In the genomic region with DNA sequence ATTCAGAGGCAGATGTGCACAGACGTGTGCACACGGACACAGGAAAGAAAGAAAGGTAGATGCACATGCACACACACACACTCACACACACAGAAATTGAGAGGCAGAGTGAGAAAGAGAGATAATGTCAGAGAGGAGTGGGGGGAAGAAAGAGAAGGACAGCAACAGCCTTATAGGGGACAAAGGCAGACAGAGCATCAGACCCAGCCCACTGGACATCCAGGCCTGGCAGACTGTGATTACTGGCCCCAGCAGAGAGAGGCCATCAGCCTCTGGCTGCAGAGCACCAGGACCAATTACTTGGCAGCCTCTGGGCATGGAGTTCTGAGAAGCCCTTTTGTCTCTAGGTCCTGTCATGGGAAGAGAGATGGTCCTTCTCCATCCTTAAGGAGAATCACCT, we compare ENCODE assay signal across 25 cellular contexts.
"Had no signal": no experiment of that assay in that cellular context is flagged by ENCODE, and none has a peak within 500 bp of the region (broad histone marks: within the 10 kb centered on the region; RNA-seq: fewer than 3 reads in every experiment).

No MANE protein-coding gene starts in this region.

- H3K27ac Mint-ChIP-seq: dendritic cell treated with granulocyte-macrophage colony-stimulating factor and Interleukin-4, amounts not matched to agents 40 ng/mL and 50 ng/mL, for 4 days; memory B cell; nephron progenitor cell had no signal

- H3K4me2 ChIP-seq: hepatocyte had no signal

- H3K36me3 ChIP-seq: colonic mucosa, esophagus muscularis mucosa, gastroesophageal sphincter, heart left ventricle, ovary, sigmoid colon, thoracic aorta, tibial nerve, upper lobe of left lung, uterus had no signal

- H3K9me3 ChIP-seq: colonic mucosa, esophagus muscularis mucosa, gastroesophageal sphincter, heart left ventricle, ovary, psoas muscle, sigmoid colon, thoracic aorta, tibial nerve, upper lobe of left lung, uterus had no signal

- DNase-seq: colonic mucosa; effector CD8-positive, alpha-beta T cell; foreskin keratinocyte; heart left ventricle; kidney; nephron progenitor cell; occipital lobe; ovary; posterior cingulate gyrus; psoas muscle; right cardiac atrium; sigmoid colon; stimulated activated CD4-positive, alpha-beta T cell treated with anti-CD3 and anti-CD28 coated beads, Interleukin-2, amount 100 ng/mL, for 48 hours; stimulated activated naive CD4-positive, alpha-beta T cell treated with Interleukin-2 at 50 U/mL for 16 hours; upper lobe of left lung; uterus had no signal

- H3K4me1 Mint-ChIP-seq: nephron progenitor cell had no signal

- H3K4me3 Mint-ChIP-seq: dendritic cell treated with granulocyte-macrophage colony-stimulating factor and Interleukin-4, amounts not matched to agents 40 ng/mL and 50 ng/mL, for 4 days; memory B cell; nephron progenitor cell had no signal

- H3K27me3 ChIP-seq: colonic mucosa, esophagus muscularis mucosa, gastroesophageal sphincter, ovary, sigmoid colon, tibial nerve, upper lobe of left lung, uterus had no signal

- H3K36me3 Mint-ChIP-seq: memory B cell had no signal

- H3K4me3 ChIP-seq: colonic mucosa, esophagus muscularis mucosa, gastroesophageal sphincter, heart left ventricle, hepatocyte, lung, ovary, psoas muscle, sigmoid colon, thoracic aorta, tibial nerve, upper lobe of left lung, uterus had no signal

- H2AFZ ChIP-seq: hepatocyte had no signal

- H3K79me2 ChIP-seq: hepatocyte had no signal

- H3K27ac ChIP-seq: colonic mucosa, esophagus muscularis mucosa, foreskin keratinocyte, gastroesophageal sphincter, heart left ventricle, hepatocyte, ovary, psoas muscle, sigmoid colon, thoracic aorta, tibial nerve, upper lobe of left lung, uterus had no signal

- H3K9me3 Mint-ChIP-seq: dendritic cell treated with granulocyte-macrophage colony-stimulating factor and Interleukin-4, amounts not matched to agents 40 ng/mL and 50 ng/mL, for 4 days; memory B cell; nephron progenitor cell had no signal

- ATAC-seq: foreskin keratinocyte, gastroesophageal sphincter, heart left ventricle, left lobe of liver, psoas muscle, right cardiac atrium had no signal

- H3K4me1 ChIP-seq: colonic mucosa, esophagus muscularis mucosa, foreskin keratinocyte, gastroesophageal sphincter, heart left ventricle, psoas muscle, sigmoid colon, tibial nerve, upper lobe of left lung, uterus had no signal
